ENCODE assay signal across 23 cellular contexts in genomic region chr4:124449881-124450280, GRCh38.
"Had no signal": no experiment of that assay in that cellular context is flagged by ENCODE, and none has a peak within 500 bp of the region (broad histone marks: within the 10 kb centered on the region; RNA-seq: fewer than 3 reads in every experiment).

No MANE protein-coding gene starts in this region.

- ATAC-seq: activated CD8-positive, alpha-beta memory T cell treated with anti-CD3 and anti-CD28 coated beads, Interleukin-2, amount 10 ng/mL, durations not matched to agents 7 days and 5 days; activated naive CD4-positive, alpha-beta T cell treated with anti-CD3 and anti-CD28 coated beads, Interleukin-2, amount 50 U/mL, for 72 hours; activated naive CD8-positive, alpha-beta T cell treated with anti-CD3 and anti-CD28 coated beads, Interleukin-2, amount 50 U/mL, for 24 hours; PC-3; T-helper 17 cell; WTC11 had no signal

- DNase-seq: activated CD4-positive, alpha-beta T cell treated with anti-CD3 and anti-CD28 coated beads for 48 hours; activated CD4-positive, alpha-beta T cell treated with anti-CD3 and anti-CD28 coated beads, Interleukin-2, amount 50 U/mL, for 4 hours; activated CD4-positive, CD25-positive, alpha-beta regulatory T cell treated with anti-CD3 and anti-CD28 coated beads, Interleukin-2, amount 50 U/mL, for 72 hours; activated CD8-positive, alpha-beta memory T cell treated with anti-CD3 and anti-CD28 coated beads, Interleukin-2, amount 10 ng/mL, durations not matched to agents 7 days and 5 days; activated effector memory CD4-positive, alpha-beta T cell treated with Interleukin-2 at 50 U/mL for 16 hours; activated naive CD4-positive, alpha-beta T cell treated with Interleukin-2 at 50 U/mL for 16 hours; activated naive CD8-positive, alpha-beta T cell treated with anti-CD3 and anti-CD28 coated beads, Interleukin-2, amount 50 U/mL, for 24 hours; activated T-cell treated with anti-CD3 and anti-CD28 coated beads, Interleukin-2, amount 50 U/mL, for 24 hours; amygdala; NCI-H1092; NCI-H1417; NCI-H1694; NCI-H2029 treated with DMSO at 0.1 percent for 48 hours; NCI-H510A treated with DMSO at 0.1 percent for 48 hours; PC-3; SHP77 treated with DMSO at 0.1 percent for 48 hours; T-helper 17 cell; T-helper 9 cell had no signal

- H3K27ac Mint-ChIP-seq: activated CD8-positive, alpha-beta memory T cell treated with anti-CD3 and anti-CD28 coated beads, Interleukin-2, amount 10 ng/mL, durations not matched to agents 7 days and 5 days; activated naive CD4-positive, alpha-beta T cell treated with anti-CD3 and anti-CD28 coated beads, Interleukin-2, amount 50 U/mL, for 72 hours; activated naive CD8-positive, alpha-beta T cell treated with anti-CD3 and anti-CD28 coated beads, Interleukin-2, amount 50 U/mL, for 24 hours; activated T-cell treated with anti-CD3 and anti-CD28 coated beads, Interleukin-2, amount 50 U/mL, for 24 hours; activated T-helper 1 cell treated with anti-CD3 and anti-CD28 coated beads, Interleukin-12 subunit alpha, Interleukin-12 subunit beta, Interleukin-2, Interleukin-4 antibody, amounts not matched to agents 30 ng/mL and 10 ng/mL and 1 ng/mL, durations not matched to agents 14 hours and 24 hours and 36 hours; T-helper 17 cell had no signal

- H3K4me1 Mint-ChIP-seq: activated CD8-positive, alpha-beta memory T cell treated with anti-CD3 and anti-CD28 coated beads, Interleukin-2, amount 10 ng/mL, durations not matched to agents 7 days and 5 days; activated naive CD8-positive, alpha-beta T cell treated with anti-CD3 and anti-CD28 coated beads, Interleukin-2, amount 50 U/mL, for 24 hours; central memory CD8-positive, alpha-beta T cell; T-helper 17 cell had no signal

- H3K4me3 Mint-ChIP-seq: activated CD8-positive, alpha-beta memory T cell treated with anti-CD3 and anti-CD28 coated beads, Interleukin-2, amount 10 ng/mL, durations not matched to agents 7 days and 5 days; activated naive CD8-positive, alpha-beta T cell treated with anti-CD3 and anti-CD28 coated beads, Interleukin-2, amount 50 U/mL, for 24 hours; activated T-cell treated with anti-CD3 and anti-CD28 coated beads, Interleukin-2, amount 50 U/mL, for 24 hours; activated T-helper 1 cell treated with anti-CD3 and anti-CD28 coated beads, Interleukin-12 subunit alpha, Interleukin-12 subunit beta, Interleukin-2, Interleukin-4 antibody, amounts not matched to agents 30 ng/mL and 10 ng/mL and 1 ng/mL, durations not matched to agents 14 hours and 24 hours and 36 hours; brain; central memory CD8-positive, alpha-beta T cell; T-helper 17 cell; WTC11 had no signal

- H3K27me3 Mint-ChIP-seq: activated CD8-positive, alpha-beta memory T cell treated with anti-CD3 and anti-CD28 coated beads, Interleukin-2, amount 10 ng/mL, durations not matched to agents 7 days and 5 days; activated naive CD8-positive, alpha-beta T cell treated with anti-CD3 and anti-CD28 coated beads, Interleukin-2, amount 50 U/mL, for 24 hours; activated T-cell treated with anti-CD3 and anti-CD28 coated beads, Interleukin-2, amount 50 U/mL, for 24 hours; brain; central memory CD8-positive, alpha-beta T cell; T-helper 17 cell had no signal

- H3K9me3 Mint-ChIP-seq: activated T-helper 1 cell treated with anti-CD3 and anti-CD28 coated beads, Interleukin-12 subunit alpha, Interleukin-12 subunit beta, Interleukin-2, Interleukin-4 antibody, amounts not matched to agents 30 ng/mL and 10 ng/mL and 1 ng/mL, durations not matched to agents 14 hours and 24 hours and 36 hours had no signal

- H3K36me3 Mint-ChIP-seq: activated CD8-positive, alpha-beta memory T cell treated with anti-CD3 and anti-CD28 coated beads, Interleukin-2, amount 10 ng/mL, durations not matched to agents 7 days and 5 days had no signal
